9 cellular contexts compared by ENCODE assay signal in the genomic region with DNA sequence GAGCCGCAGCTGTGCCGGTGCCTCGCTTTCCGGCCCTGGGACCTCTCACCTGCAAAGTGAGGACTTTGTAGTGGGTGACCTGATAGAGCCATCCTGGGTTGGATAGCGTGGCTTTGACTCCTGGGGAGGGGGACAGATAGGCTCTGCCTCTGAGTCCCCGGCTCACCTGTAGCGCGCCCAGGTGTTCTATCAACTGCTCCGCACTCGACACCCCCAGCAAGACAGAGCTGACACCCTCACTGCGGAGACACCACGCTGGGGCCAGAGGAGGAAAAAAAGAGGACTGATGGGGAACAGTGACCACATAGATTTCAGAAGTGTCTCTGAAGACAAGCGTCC. TPM values are rescaled to one million over a fixed set of nuclear protein-coding genes. Genes with fewer than 3 reads are reported as not detected.
DNase-seq lines count a peak whose midpoint lies in the region; ATAC-seq, FAIRE-seq and TF ChIP-seq lines count a peak whose summit lies in the region.
"Had no signal": no experiment of that assay in that cellular context is flagged by ENCODE, and none has a peak within 500 bp of the region (broad histone marks: within the 10 kb centered on the region; RNA-seq: fewer than 3 reads in every experiment).

No MANE protein-coding gene starts in this region.

- peaks cover 8% of the 10 kb centered on the region for H3K36me3 Mint-ChIP-seq in activated CD4-positive, alpha-beta T cell treated with anti-CD3 and anti-CD28 coated beads for 36 hours (ENCODE audit: low read depth)

- POLR2A ChIA-PET in activated CD4-positive, alpha-beta T cell treated with anti-CD3 and anti-CD28 coated beads for 36 hours (lab: Charles Lee): no interaction called here
- POLR2A ChIA-PET in GM12878 (lab: Charles Lee): interaction anchor here (1.4 kb wide), 1 partner anchor 9 kb away, joined by 7 read pairs; the partner anchor contains the start of genes CNTROB and TRAPPC1

- in situ Hi-C loops in GM12878 (cut with MboI): no loop called here

- 81% methylated on average over 13 of the region's 13 CpGs for WGBS in GM12878 (ENCODE audit: insufficient coverage, insufficient replicate concordance, low lambda C conversion rate, missing lambda C conversion rate)

- peak overlapping the region; percentile 56 for H3K4me3 Mint-ChIP-seq in activated CD4-positive, alpha-beta T cell treated with anti-CD3 and anti-CD28 coated beads for 36 hours

- TF ChIP-seq RAD21 in GM12878 (IDR thresholded peaks at IDR 0.05; ENCODE audit: insufficient read depth, low read depth, low read length): no peak

- FAIRE-seq in GM12878 (lab: Jason Lieb, UNC): no peak

- peak overlapping the region; percentile 22 for H3K27ac Mint-ChIP-seq in activated CD4-positive, alpha-beta T cell treated with anti-CD3 and anti-CD28 coated beads for 36 hours

- H4K20me1 ChIP-seq in GM12878 (ENCODE audit: control insufficient read depth, insufficient read depth): no peaks in the 10 kb centered on the region

- peak overlapping the region; percentile 87 for H3K4me2 ChIP-seq in GM12878 (ENCODE audit: control insufficient read depth, insufficient read depth)

- no peak for ATAC-seq in activated CD4-positive, alpha-beta T cell treated with anti-CD3 and anti-CD28 coated beads for 36 hours
- ATAC-seq in GM12878 (no peak), left lobe of liver (peak; percentile 14), GM18909 (IDR thresholded peaks at IDR 0.05; ENCODE audit: poor library complexity, unreplicated experiment) (no peak), HG03378 (IDR thresholded peaks at IDR 0.05; ENCODE audit: unreplicated experiment) (no peak), GM21619 (IDR thresholded peaks at IDR 0.05; ENCODE audit: unreplicated experiment) (no peak)

- no peak overlapping the region; the same call in 1 of the 2 replicates for H3K9ac ChIP-seq in GM12878 (ENCODE audit: control insufficient read depth, insufficient read depth, low read length)

- TF ChIP-seq CTCF in GM12878 (IDR thresholded peaks at IDR 0.05 in 2 of 3, conservative IDR thresholded peaks at IDR 0.05 in 1 of 3; ENCODE audit: control insufficient read depth in 2 of 3, extremely low read depth in 1 of 3, insufficient read depth in 1 of 3, low read depth in 3 of 3, low read length in 3 of 3): no peak

- no peak for TF ChIP-seq POLR2A in GM12878 (IDR thresholded peaks at IDR 0.05; ENCODE audit: low read depth, low read length)

- no peak for DNase-seq in activated CD4-positive, alpha-beta T cell treated with anti-CD3 and anti-CD28 coated beads for 36 hours
- DNase-seq in activated CD4-positive, alpha-beta T cell treated with anti-CD3 and anti-CD28 coated beads for 1 hour: no peak
- DNase-seq in GM12878 (ENCODE audit: low read depth, low spot score) (no peak), left lobe of liver (ENCODE audit: low spot score) (no peak), substantia nigra (lab: John Stamatoyannopoulos, UW) (peak in 1 of 49 donors; percentile 28)

- H3K27me3 ChIP-seq in GM12878 (replicated peaks in 1 of 2; ENCODE audit: control insufficient read depth in 2 of 2, insufficient read depth in 2 of 2, low read length in 1 of 2): no peaks in the 10 kb centered on the region

- BruUV-seq in GM12878 (replicated peaks; lab: Mats Ljungman, UMichigan): no TSS peak

- CTCF ChIA-PET in activated CD4-positive, alpha-beta T cell treated with anti-CD3 and anti-CD28 coated beads for 36 hours (lab: Charles Lee): interaction anchor here (1.0 kb wide), 2 partner anchors 16 to 73 kb away, joined by 4 read pairs; no protein-coding TSS in a partner anchor
- CTCF ChIA-PET in GM12878 (lab: Yijun Ruan, JAX): interaction anchor here (1.2 to 2.3 kb wide), 4 partner anchors 10 to 118 kb away, joined by 3 to 10 read pairs (median 6); no protein-coding TSS in a partner anchor

- no peaks in the 10 kb centered on the region for H3K27me3 Mint-ChIP-seq in activated CD4-positive, alpha-beta T cell treated with anti-CD3 and anti-CD28 coated beads for 36 hours

- peak overlapping the region; percentile 61 for H2AFZ ChIP-seq in GM12878 (ENCODE audit: control insufficient read depth, low read depth, low read length)

- TF ChIP-seq EP300 in GM12878 (IDR thresholded peaks at IDR 0.05; ENCODE audit: borderline replicate concordance in 1 of 2, control insufficient read depth in 1 of 2, low read depth in 2 of 2, low read length in 2 of 2): no peak

- H3K9me3 ChIP-seq in GM12878 (replicated peaks; ENCODE audit: control insufficient read depth, insufficient read depth, low read length): no peaks in the 10 kb centered on the region

- no peaks in the 10 kb centered on the region; a peak in 1 of 4 replicates for H3K36me3 ChIP-seq in GM12878 (ENCODE audit: control insufficient read depth in 2 of 2, insufficient read depth in 2 of 2, low read length in 1 of 2)

- peaks cover 23% of the 10 kb centered on the region for H3K4me1 Mint-ChIP-seq in activated CD4-positive, alpha-beta T cell treated with anti-CD3 and anti-CD28 coated beads for 36 hours

- H3K4me3 ChIP-seq in GM12878: no peak overlapping the region

- H3K79me2 ChIP-seq in GM12878 (ENCODE audit: control insufficient read depth, insufficient read depth, low read length): no peaks in the 10 kb centered on the region

- H3K27ac ChIP-seq in GM12878 (ENCODE audit: control insufficient read depth, insufficient read depth) (no peak overlapping the region), substantia nigra (ENCODE audit: low read depth, low read length, poor library complexity, severe bottlenecking) (peak overlapping the region; percentile 71)
- H3K27ac ChIP-seq: VCaP had no signal

- peaks cover 7% of the 10 kb centered on the region for H3K4me1 ChIP-seq in GM12878 (ENCODE audit: control insufficient read depth, insufficient read depth, low read length)

- intact Hi-C loops in activated CD4-positive, alpha-beta T cell treated with anti-CD3 and anti-CD28 coated beads for 36 hours (cut with DNase I, micrococcal nuclease): loop anchor here in 1 of 2 experiments (2.0 kb wide), 1 partner anchor 88 kb away; the partner anchor contains the start of gene KDM6B
- intact Hi-C loops in GM12878 (cut with micrococcal nuclease; ENCODE audit: unreplicated experiment): no loop called here

- SMC1A ChIA-PET in GM12878 (lab: Charles Lee; ENCODE audit: uncharacterized antibody, unreplicated experiment): no interaction called here

- no peaks in the 10 kb centered on the region for H3K9me3 Mint-ChIP-seq in activated CD4-positive, alpha-beta T cell treated with anti-CD3 and anti-CD28 coated beads for 36 hours (ENCODE audit: low read depth)

- RAD21 ChIA-PET in GM12878 (lab: Charles Lee; ENCODE audit: unreplicated experiment): no interaction called here

RNA-seq across cellular contexts. Expression of gene KCNAB3, which starts 6.4 kb away (rescaled TPM):
- total RNA-seq in activated CD4-positive, alpha-beta T cell treated with anti-CD3 and anti-CD28 coated beads for 36 hours: 1 to 10 TPM; 6.6 to 8.3 TPM
- 7.1 and 7.6 TPM in 2 replicates for total RNA-seq in GM12878 (2013; cell fraction: nucleolus; rRNA removed)
- total RNA-seq in GM12878 (2014; rRNA removed) (1.9 and 2.3 TPM in 2 replicates), GM12878 (2014; rRNA removed; fragmentation: Illumina TruSeq; extraction: Trizol) (1.2 and 1.6 TPM in 2 replicates), GM12878 (2021) (3.9 and 7.0 TPM in 2 replicates), left lobe of liver (1.3 TPM)
- 2.1 TPM for polyA plus RNA-seq in GM12878 (2011; ENCODE audit: low read depth)
- polyA plus RNA-seq in GM12878 (2011; rRNA removed) (1.6 and 1.9 TPM in 2 replicates), GM12878 (2014; fragmentation: Illumina TruSeq; extraction: Trizol) (2.0 and 2.6 TPM in 2 replicates), GM12878 (2014; fragmentation: Nextera tagmentation; extraction: Ambion mirVana) (under 1 TPM; 0.22 to 0.42 TPM), GM12878 (2014; rRNA removed) (6.3 and 7.9 TPM in 2 replicates), GM12878 (2016; fragmentation: Nextera tagmentation; extraction: Ambion mirVana) (1 to 10 TPM; 1.5 to 1.7 TPM)
- 0.94 and 2.1 TPM in 2 replicates for polyA plus RNA-seq in GM12878 (2011; cell fraction: cytosol; rRNA removed)
- 30.2 and 30.7 TPM in 2 replicates for polyA plus RNA-seq in GM12878 (2011; cell fraction: nucleus; rRNA removed)
- 2.3 and 3.0 TPM in 2 replicates for polyA plus RNA-seq in GM12878 (2012)
- 1.4 TPM in 2 replicates for polyA minus RNA-seq in GM12878 (2011; rRNA and poly(A)+ RNA removed)
- polyA minus RNA-seq in GM12878 (2011; cell fraction: cytosol; rRNA and poly(A)+ RNA removed): not detected in 2 replicates
- 5.8 and 10.7 TPM in 2 replicates for polyA minus RNA-seq in GM12878 (2011; cell fraction: nucleus; rRNA and poly(A)+ RNA removed)

RNA-seq across cellular contexts. Expression of gene RNF227, which starts 7.2 kb away (rescaled TPM):
- total RNA-seq in activated CD4-positive, alpha-beta T cell treated with anti-CD3 and anti-CD28 coated beads for 36 hours: 1 to 10 TPM; 3.8 to 5.6 TPM
- total RNA-seq in GM12878 (2013; cell fraction: nucleolus; rRNA removed): 5.9 and 6.1 TPM in 2 replicates
- total RNA-seq in GM12878 (2014; rRNA removed) (1.0 and 1.3 TPM in 2 replicates), GM12878 (2014; rRNA removed; fragmentation: Illumina TruSeq; extraction: Trizol) (1.0 and 1.3 TPM in 2 replicates), GM12878 (2021) (0.90 and 1.6 TPM in 2 replicates), left lobe of liver (0.23 TPM)
- polyA plus RNA-seq in GM12878 (2011; ENCODE audit: low read depth): 0.88 TPM
- polyA plus RNA-seq in GM12878 (2011; rRNA removed) (2.8 and 3.5 TPM in 2 replicates), GM12878 (2014; fragmentation: Illumina TruSeq; extraction: Trizol) (1.1 and 1.5 TPM in 2 replicates), GM12878 (2014; fragmentation: Nextera tagmentation; extraction: Ambion mirVana) (under 1 TPM; 0.49 to 0.87 TPM), GM12878 (2014; rRNA removed) (1.7 and 5.0 TPM in 2 replicates), GM12878 (2016; fragmentation: Nextera tagmentation; extraction: Ambion mirVana) (1 to 10 TPM; 1.2 to 2.4 TPM)
- 6.5 and 7.8 TPM in 2 replicates for polyA plus RNA-seq in GM12878 (2011; cell fraction: cytosol; rRNA removed)
- polyA plus RNA-seq in GM12878 (2011; cell fraction: nucleus; rRNA removed): 2.0 and 2.1 TPM in 2 replicates
- polyA plus RNA-seq in GM12878 (2012): 1.8 and 1.9 TPM in 2 replicates
- 1.0 and 1.5 TPM in 2 replicates for polyA minus RNA-seq in GM12878 (2011; rRNA and poly(A)+ RNA removed)
- polyA minus RNA-seq in GM12878 (2011; cell fraction: cytosol; rRNA and poly(A)+ RNA removed): 0.67 and 0.94 TPM in 2 replicates
- 0.36 and 0.96 TPM in 2 replicates for polyA minus RNA-seq in GM12878 (2011; cell fraction: nucleus; rRNA and poly(A)+ RNA removed)

RNA-seq across cellular contexts. Expression of gene TRAPPC1, which starts 8.5 kb away (rescaled TPM):
- 100 to 1,000 TPM; 166 to 169 TPM for total RNA-seq in activated CD4-positive, alpha-beta T cell treated with anti-CD3 and anti-CD28 coated beads for 36 hours
- total RNA-seq in GM12878 (2013; cell fraction: nucleolus; rRNA removed): 9.7 and 10.7 TPM in 2 replicates
- total RNA-seq in GM12878 (2014; rRNA removed) (42.3 and 46.4 TPM in 2 replicates), GM12878 (2014; rRNA removed; fragmentation: Illumina TruSeq; extraction: Trizol) (28.7 and 31.3 TPM in 2 replicates), GM12878 (2021) (173 and 193 TPM in 2 replicates), left lobe of liver (41.1 TPM)
- 235 TPM for polyA plus RNA-seq in GM12878 (2011; ENCODE audit: low read depth)
- polyA plus RNA-seq in GM12878 (2011; rRNA removed) (78.6 and 93.1 TPM in 2 replicates), GM12878 (2014; fragmentation: Illumina TruSeq; extraction: Trizol) (197 and 224 TPM in 2 replicates), GM12878 (2014; fragmentation: Nextera tagmentation; extraction: Ambion mirVana) (100 to 1,000 TPM in 1 of 2 experiments, 10 to 100 TPM in 1; 95.5 to 113 TPM), GM12878 (2014; rRNA removed) (156 and 166 TPM in 2 replicates), GM12878 (2016; fragmentation: Nextera tagmentation; extraction: Ambion mirVana) (100 to 1,000 TPM; 298 to 306 TPM)
- 283 and 305 TPM in 2 replicates for polyA plus RNA-seq in GM12878 (2011; cell fraction: cytosol; rRNA removed)
- polyA plus RNA-seq in GM12878 (2011; cell fraction: nucleus; rRNA removed): 87.0 and 88.2 TPM in 2 replicates
- 213 and 226 TPM in 2 replicates for polyA plus RNA-seq in GM12878 (2012)
- 135 and 137 TPM in 2 replicates for polyA minus RNA-seq in GM12878 (2011; rRNA and poly(A)+ RNA removed)
- polyA minus RNA-seq in GM12878 (2011; cell fraction: cytosol; rRNA and poly(A)+ RNA removed): 39.2 and 50.7 TPM in 2 replicates
- 21.5 and 28.7 TPM in 2 replicates for polyA minus RNA-seq in GM12878 (2011; cell fraction: nucleus; rRNA and poly(A)+ RNA removed)

RNA-seq across cellular contexts. Expression of gene CNTROB, which starts 8.7 kb away (rescaled TPM):
- total RNA-seq in activated CD4-positive, alpha-beta T cell treated with anti-CD3 and anti-CD28 coated beads for 36 hours: 10 to 100 TPM; 53.0 to 80.5 TPM
- 68.0 and 71.2 TPM in 2 replicates for total RNA-seq in GM12878 (2013; cell fraction: nucleolus; rRNA removed)
- 19.8 and 21.6 TPM in 2 replicates for total RNA-seq in GM12878 (2014; rRNA removed)
- 19.0 and 21.2 TPM in 2 replicates for total RNA-seq in GM12878 (2014; rRNA removed; fragmentation: Illumina TruSeq; extraction: Trizol)
- total RNA-seq in GM12878 (2021): 29.7 and 31.1 TPM in 2 replicates
- polyA plus RNA-seq in GM12878 (2011; ENCODE audit: low read depth): 16.1 TPM
- 26.3 and 36.2 TPM in 2 replicates for polyA plus RNA-seq in GM12878 (2011; rRNA removed)
- 32.1 and 42.7 TPM in 2 replicates for polyA plus RNA-seq in GM12878 (2011; cell fraction: cytosol; rRNA removed)
- polyA plus RNA-seq in GM12878 (2011; cell fraction: nucleus; rRNA removed): 110 and 114 TPM in 2 replicates
- 31.1 and 34.2 TPM in 2 replicates for polyA plus RNA-seq in GM12878 (2012)
- polyA plus RNA-seq in GM12878 (2014; fragmentation: Illumina TruSeq; extraction: Trizol): 22.0 and 29.3 TPM in 2 replicates
- polyA plus RNA-seq in GM12878 (2014; fragmentation: Nextera tagmentation; extraction: Ambion mirVana): 1 to 10 TPM; 2.0 to 4.2 TPM
- polyA plus RNA-seq in GM12878 (2014; rRNA removed): 32.6 and 32.8 TPM in 2 replicates
- 10 to 100 TPM; 27.1 to 30.8 TPM for polyA plus RNA-seq in GM12878 (2016; fragmentation: Nextera tagmentation; extraction: Ambion mirVana)
- polyA minus RNA-seq in GM12878 (2011; rRNA and poly(A)+ RNA removed): 20.8 and 41.9 TPM in 2 replicates
- polyA minus RNA-seq in GM12878 (2011; cell fraction: cytosol; rRNA and poly(A)+ RNA removed): 15.7 and 16.4 TPM in 2 replicates
- polyA minus RNA-seq in GM12878 (2011; cell fraction: nucleus; rRNA and poly(A)+ RNA removed): 36.3 and 58.3 TPM in 2 replicates
- total RNA-seq in left lobe of liver: 8.9 TPM

RNA-seq across cellular contexts. Expression of gene CHD3, which starts 34.7 kb away (rescaled TPM):
- 100 to 1,000 TPM; 145 to 161 TPM for total RNA-seq in activated CD4-positive, alpha-beta T cell treated with anti-CD3 and anti-CD28 coated beads for 36 hours
- total RNA-seq in GM12878 (2013; cell fraction: nucleolus; rRNA removed): 85.9 and 102 TPM in 2 replicates
- 53.9 and 58.8 TPM in 2 replicates for total RNA-seq in GM12878 (2014; rRNA removed)
- total RNA-seq in GM12878 (2014; rRNA removed; fragmentation: Illumina TruSeq; extraction: Trizol): 36.8 and 37.4 TPM in 2 replicates
- 77.5 and 86.8 TPM in 2 replicates for total RNA-seq in GM12878 (2021)
- 32.2 TPM for polyA plus RNA-seq in GM12878 (2011; ENCODE audit: low read depth)
- polyA plus RNA-seq in GM12878 (2011; rRNA removed): 32.2 and 40.8 TPM in 2 replicates
- 54.9 and 68.6 TPM in 2 replicates for polyA plus RNA-seq in GM12878 (2011; cell fraction: cytosol; rRNA removed)
- polyA plus RNA-seq in GM12878 (2011; cell fraction: nucleus; rRNA removed): 210 and 271 TPM in 2 replicates
- polyA plus RNA-seq in GM12878 (2012): 61.0 and 78.0 TPM in 2 replicates
- polyA plus RNA-seq in GM12878 (2014; fragmentation: Illumina TruSeq; extraction: Trizol): 53.9 and 56.1 TPM in 2 replicates
- 1 to 10 TPM; 1.4 to 3.3 TPM for polyA plus RNA-seq in GM12878 (2014; fragmentation: Nextera tagmentation; extraction: Ambion mirVana)
- polyA plus RNA-seq in GM12878 (2014; rRNA removed): 55.1 and 69.0 TPM in 2 replicates
- polyA plus RNA-seq in GM12878 (2016; fragmentation: Nextera tagmentation; extraction: Ambion mirVana): 10 to 100 TPM; 13.2 to 14.4 TPM
- polyA minus RNA-seq in GM12878 (2011; rRNA and poly(A)+ RNA removed): 62.9 and 77.4 TPM in 2 replicates
- polyA minus RNA-seq in GM12878 (2011; cell fraction: cytosol; rRNA and poly(A)+ RNA removed): 29.1 and 43.7 TPM in 2 replicates
- polyA minus RNA-seq in GM12878 (2011; cell fraction: nucleus; rRNA and poly(A)+ RNA removed): 36.8 and 69.3 TPM in 2 replicates
- total RNA-seq in left lobe of liver: 5.7 TPM
